In the genomic region with DNA sequence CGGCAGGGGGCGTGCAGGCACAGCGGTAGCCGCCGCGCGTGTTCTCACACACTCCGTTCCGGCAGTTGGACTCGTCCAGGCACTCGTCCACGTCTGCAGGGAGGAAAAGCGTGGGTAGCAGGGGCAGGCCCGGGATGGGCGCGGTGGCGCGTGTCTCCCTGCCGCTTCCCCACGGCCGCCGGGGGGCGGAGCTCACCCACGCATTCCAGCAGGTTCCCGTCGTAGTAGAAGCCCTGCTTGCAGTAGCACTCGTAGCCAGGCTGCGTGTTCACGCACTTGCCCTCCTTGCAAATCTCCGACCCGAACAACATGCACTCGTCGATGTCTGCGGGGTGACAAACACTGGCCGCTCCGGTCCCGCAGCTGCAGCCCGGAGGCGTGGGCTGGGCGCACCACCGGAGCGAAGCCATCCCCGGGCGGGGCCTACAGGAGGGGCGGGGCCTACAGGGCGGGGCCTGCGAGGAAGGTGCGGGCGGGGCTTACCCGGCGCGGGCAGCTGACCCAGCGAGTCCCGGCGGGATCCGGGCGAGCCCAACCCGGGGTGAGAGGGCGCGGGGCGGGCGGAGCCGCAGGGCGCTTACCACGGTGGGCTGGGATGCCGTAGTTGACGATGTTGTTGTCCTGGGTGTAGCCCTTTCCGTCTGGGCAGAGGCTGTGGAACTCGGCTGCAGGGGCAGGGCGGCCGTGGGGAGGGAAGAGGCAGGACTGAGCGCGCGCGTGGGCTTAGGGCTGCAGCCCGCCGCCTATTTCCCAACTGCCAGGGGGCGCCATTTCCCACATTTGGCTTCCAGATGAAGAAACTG, we compare ENCODE assay signal across 8 cellular contexts. TPM values are rescaled to one million over a fixed set of nuclear protein-coding genes. Genes with fewer than 3 reads are reported as not detected.
A peak's percentile ranks its signal among the peaks of the same experiment; 100 is the strongest.
DNase-seq lines count a peak whose midpoint lies in the region; ATAC-seq and TF ChIP-seq lines count a peak whose summit lies in the region.

No MANE protein-coding gene starts in this region.

- 0 out of 2 replicates have a peak, but pooled peaks cover 5% of the 10 kb centered on the region for H3K79me2 ChIP-seq in PC-3 (ENCODE audit: low read length)

- no peaks in the 10 kb centered on the region for H4K20me1 ChIP-seq in PC-3 (ENCODE audit: low read length)

- peaks cover 15% of the 10 kb centered on the region; the same call in 1 of the 2 replicates for H3K36me3 ChIP-seq in PC-3 (ENCODE audit: low read depth, low read length)
- peaks cover 13 to 55% (median 23%) of the 10 kb centered on the region in 3 donors for H3K36me3 ChIP-seq in esophagus squamous epithelium

- H3F3A ChIP-seq in PC-3 (ENCODE audit: low read length, unreplicated experiment), result no peaks in the 10 kb centered on the region

- H3K27me3 ChIP-seq in PC-3 (ENCODE audit: low read length) (no peaks in the 10 kb centered on the region), esophagus squamous epithelium (no peaks in the 10 kb centered on the region)

- ATAC-seq in GM19397 (IDR thresholded peaks at IDR 0.05; ENCODE audit: unreplicated experiment) (peak; percentile 70), HG03521 (IDR thresholded peaks at IDR 0.05; ENCODE audit: unreplicated experiment) (peak; percentile 59), PC-3 (peak; percentile 69), naive B cell (ENCODE audit: low read depth in 2 of 2) (peak; percentile 72 to 79)
- peak; percentile 91 for ATAC-seq in stimulated activated memory B cell treated with anti-CD40 and anti-IgM and Interleukin-4, amounts not matched to agents 10 μg/mL and 1 μg/mL and 100 μg/mL, for 72 hours

- TSS peak; percentile 24 for BruUV-seq in PC-3 (replicated peaks; lab: Mats Ljungman, UMichigan)

- peak overlapping the region; percentile 91 to 99 (median 94) for H3K27ac Mint-ChIP-seq in naive B cell
- H3K27ac Mint-ChIP-seq in stimulated activated memory B cell treated with anti-CD40 and anti-IgM and Interleukin-4, amounts not matched to agents 10 μg/mL and 1 μg/mL and 100 μg/mL, for 72 hours, result peak overlapping the region; percentile 90

- peak; percentile 92 for TF ChIP-seq CTCF in PC-3 (conservative IDR thresholded peaks at IDR 0.05; ENCODE audit: low read depth, low read length)
- TF ChIP-seq CTCF in esophagus squamous epithelium (IDR thresholded peaks at IDR 0.05), result peak; percentile 82 to 95 (median 94)

- H3K4me1 ChIP-seq in PC-3 (ENCODE audit: insufficient read depth, low read length), result peaks cover 19% of the 10 kb centered on the region
- peaks cover 21 to 41% (median 25%) of the 10 kb centered on the region in 3 donors for H3K4me1 ChIP-seq in esophagus squamous epithelium

- peak overlapping the region; percentile 95 for H3K4me2 ChIP-seq in PC-3 (ENCODE audit: low read length)

- no peaks in the 10 kb centered on the region for H3K9me2 ChIP-seq in PC-3 (replicated peaks; ENCODE audit: low read length)

- DNase-seq in CMK (ENCODE audit: low read depth) (peak; percentile 79), PC-3 (peak; percentile 91), esophagus squamous epithelium (lab: John Stamatoyannopoulos, UW) (peak; percentile 73), naive B cell (peak; percentile 91)
- DNase-seq in activated T-cell treated with anti-CD3 and anti-CD28 coated beads, Interleukin-2, amount 50 U/mL, for 48 hours, result peak; percentile 91 to 93

- 0 to 2% methylated on average over 3 to 9 of the region's 78 CpGs for WGBS in esophagus squamous epithelium, 2 donors

- no peaks in the 10 kb centered on the region for H3K9me3 ChIP-seq in PC-3 (ENCODE audit: low read length)
- H3K9me3 ChIP-seq in esophagus squamous epithelium, result no peaks in the 10 kb centered on the region

- H3K4me1 Mint-ChIP-seq in naive B cell, result peaks cover 34 to 47% (median 45%) of the 10 kb centered on the region in 3 donors
- peaks cover 45% of the 10 kb centered on the region for H3K4me1 Mint-ChIP-seq in stimulated activated memory B cell treated with anti-CD40 and anti-IgM and Interleukin-4, amounts not matched to agents 10 μg/mL and 1 μg/mL and 100 μg/mL, for 72 hours

- no peaks in the 10 kb centered on the region for H3K27me3 Mint-ChIP-seq in naive B cell
- no peaks in the 10 kb centered on the region for H3K27me3 Mint-ChIP-seq in stimulated activated memory B cell treated with anti-CD40 and anti-IgM and Interleukin-4, amounts not matched to agents 10 μg/mL and 1 μg/mL and 100 μg/mL, for 72 hours

- peak overlapping the region; percentile 75 for H3K9ac ChIP-seq in PC-3 (ENCODE audit: low read length)

- intact Hi-C loops in PC-3 (cut with micrococcal nuclease), result loop anchor here (1.0 to 10.0 kb wide), 2 partner anchors 30 to 74 kb away; partner anchors contain the start of genes MAP3K11, PCNX3 and ZNRD2
- intact Hi-C loops in esophagus squamous epithelium (cut with DNase I), result loop anchor here (10.0 kb wide), 1 partner anchor 74 kb away; the partner anchor contains the start of genes MAP3K11 and PCNX3

- peak overlapping the region; percentile 69 for H3K27ac ChIP-seq in PC-3 (ENCODE audit: low read length)
- H3K27ac ChIP-seq in esophagus squamous epithelium, result peak overlapping the region; percentile 92 to 98 (median 96)

- CTCF ChIA-PET in PC-3 (lab: Charles Lee), result interaction anchor here (0.7 to 2.7 kb wide), 7 partner anchors 11 to 55 kb away, joined by 3 to 25 read pairs (median 7); partner anchors contain the start of genes FAM89B, KCNK7 and ZNRD2

- TF ChIP-seq POLR2A in esophagus squamous epithelium (IDR thresholded peaks at IDR 0.05), result peak in 2 of 4 donors; percentile 7 to 41

- peak overlapping the region; percentile 79 to 95 (median 90) for H3K4me3 Mint-ChIP-seq in naive B cell
- H3K4me3 Mint-ChIP-seq in stimulated activated memory B cell treated with anti-CD40 and anti-IgM and Interleukin-4, amounts not matched to agents 10 μg/mL and 1 μg/mL and 100 μg/mL, for 72 hours, result peak overlapping the region; percentile 91

- H2AFZ ChIP-seq in PC-3 (ENCODE audit: low read length), result peak overlapping the region; percentile 84

- no peaks in the 10 kb centered on the region for H3K36me3 Mint-ChIP-seq in naive B cell
- H3K36me3 Mint-ChIP-seq in stimulated activated memory B cell treated with anti-CD40 and anti-IgM and Interleukin-4, amounts not matched to agents 10 μg/mL and 1 μg/mL and 100 μg/mL, for 72 hours, result peaks cover 23% of the 10 kb centered on the region

- POLR2A ChIA-PET in PC-3 (lab: Charles Lee; ENCODE audit: unreplicated experiment), result interaction anchor here (0.5 to 1.6 kb wide), 2 partner anchors 30 to 319 kb away, joined by 3 to 7 read pairs; partner anchors contain the start of gene ZNRD2

- H3K4me3 ChIP-seq in PC-3 (ENCODE audit: low read length), result peak overlapping the region; percentile 81
- H3K4me3 ChIP-seq in esophagus squamous epithelium, result peak overlapping the region; percentile 40 to 82 (median 56)

- no peaks in the 10 kb centered on the region for H3K9me3 Mint-ChIP-seq in naive B cell
- H3K9me3 Mint-ChIP-seq in stimulated activated memory B cell treated with anti-CD40 and anti-IgM and Interleukin-4, amounts not matched to agents 10 μg/mL and 1 μg/mL and 100 μg/mL, for 72 hours, result no peaks in the 10 kb centered on the region

RNA-seq across cellular contexts. Expression of gene SCYL1, which starts 15.6 kb away (rescaled TPM):
- total RNA-seq in PC-3 (2014; rRNA removed) (201 and 262 TPM in 2 replicates), esophagus squamous epithelium (10 to 100 TPM; 40.6 to 63.3 (median 52.6) TPM)
- polyA plus RNA-seq in naive B cell (ENCODE audit: low read depth in 6 of 6), result 10 to 100 TPM; 21.8 to 40.0 (median 27.2) TPM

RNA-seq across cellular contexts. Expression of gene LTBP3, which starts 17.7 kb away (rescaled TPM):
- total RNA-seq in PC-3 (2014; rRNA removed) (197 and 233 TPM in 2 replicates), esophagus squamous epithelium (10 to 100 TPM; 28.1 to 87.5 (median 54.0) TPM)
- polyA plus RNA-seq in naive B cell (ENCODE audit: low read depth in 6 of 6), result 10 to 100 TPM; 12.5 to 40.5 (median 23.0) TPM

RNA-seq across cellular contexts. Expression of gene ZNRD2, which starts 29.8 kb away (rescaled TPM):
- total RNA-seq in PC-3 (2014; rRNA removed) (126 and 206 TPM in 2 replicates), esophagus squamous epithelium (10 to 100 TPM; 33.2 to 48.0 (median 40.0) TPM)
- polyA plus RNA-seq in naive B cell (ENCODE audit: low read depth in 6 of 6), result 10 to 100 TPM; 56.9 to 74.5 (median 69.8) TPM

RNA-seq across cellular contexts. Expression of gene FAM89B, which starts 31.8 kb away (rescaled TPM):
- total RNA-seq in PC-3 (2014; rRNA removed), result 76.3 and 87.7 TPM in 2 replicates
- total RNA-seq in esophagus squamous epithelium, result 10 to 100 TPM; 12.0 to 44.1 (median 23.9) TPM
- polyA plus RNA-seq in naive B cell (ENCODE audit: low read depth in 6 of 6), result 10 to 100 TPM; 44.3 to 82.6 (median 61.8) TPM

RNA-seq across cellular contexts. Expression of gene EHBP1L1, which starts 35.4 kb away (rescaled TPM):
- 126 and 200 TPM in 2 replicates for total RNA-seq in PC-3 (2014; rRNA removed)
- 100 to 1,000 TPM in 1 of 4 donors, 10 to 100 TPM in 3; 46.5 to 101 (median 87.4) TPM for total RNA-seq in esophagus squamous epithelium
- 10 to 100 TPM in 4 of 6 donors, 1 to 10 TPM in 2; 5.5 to 18.3 (median 11.6) TPM for polyA plus RNA-seq in naive B cell (ENCODE audit: low read depth in 6 of 6)

Comparison
In these comparisons a context has a peak if more than half of its experiments do, and no peak if none do; other contexts are left out.
1. Peak in every context shown above with its lines: DNase-seq, ATAC-seq, H3K4me3 ChIP-seq and H3K27ac ChIP-seq.